In genomic region chr12:89352492-89353187, GRCh38 we compare ENCODE assay signal across 8 cellular contexts.
A peak's percentile ranks its signal among the peaks of the same experiment; 100 is the strongest.
DNase-seq lines count a peak whose midpoint lies in the region; ATAC-seq and TF ChIP-seq lines count a peak whose summit lies in the region.

Gene DUSP6 (minus strand): TSS chr12:89352501. CDS start chr12:89352039, 462 bp downstream.

- ATAC-seq in GM18505 (IDR thresholded peaks at IDR 0.05; ENCODE audit: unreplicated experiment) (peak; percentile 36), HG03442 (IDR thresholded peaks at IDR 0.05; ENCODE audit: unreplicated experiment) (peak; percentile 37), GM19455 (IDR thresholded peaks at IDR 0.05; ENCODE audit: unreplicated experiment) (no peak)

- peak; percentile 99 for DNase-seq in NCI-H69 (lab: John Stamatoyannopoulos, UW)
- peak; percentile 70 to 88 for DNase-seq in activated CD4-positive, alpha-beta T cell treated with anti-CD3 and anti-CD28 coated beads, Interleukin-2, amount 50 U/mL, for 24 hours (ENCODE audit: low read depth in 1 of 2, low spot score in 1 of 2)
- peak; percentile 21 for DNase-seq in cortex of kidney (lab: John Stamatoyannopoulos, UW)
- DNase-seq in kidney tubule cell (ENCODE audit: low spot score) = peak; percentile 100
- peak; percentile 94 for DNase-seq in stimulated activated CD4-positive, alpha-beta T cell treated with anti-CD3 and anti-CD28 coated beads, Interleukin-15, amount 100 ng/mL, for 24 hours

- TF ChIP-seq POLR2A in GM18505 (IDR thresholded peaks at IDR 0.05; ENCODE audit: borderline replicate concordance, extremely low read depth, insufficient read depth, insufficient read length) = no peak

Comparison
In these comparisons a context has a peak if more than half of its experiments do, and no peak if none do; other contexts are left out.
1. DNase-seq: peak in every context shown above with its lines; median percentile 100 in kidney tubule cell; 99 in NCI-H69; 94 in stimulated activated CD4-positive, alpha-beta T cell treated with anti-CD3 and anti-CD28 coated beads, Interleukin-15, amount 100 ng/mL, for 24 hours; 79 in activated CD4-positive, alpha-beta T cell treated with anti-CD3 and anti-CD28 coated beads, Interleukin-2, amount 50 U/mL, for 24 hours; 21 in cortex of kidney.